In genomic region chr2:128442053-128442751, GRCh38 we compare ENCODE assay signal across 13 cellular contexts.
A peak's percentile ranks its signal among the peaks of the same experiment; 100 is the strongest.
DNase-seq lines count a peak whose midpoint lies in the region; ATAC-seq and TF ChIP-seq lines count a peak whose summit lies in the region.
"Had no signal": no experiment of that assay in that cellular context is flagged by ENCODE, and none has a peak within 500 bp of the region (broad histone marks: within the 10 kb centered on the region; RNA-seq: fewer than 3 reads in every experiment).

No MANE protein-coding gene starts in this region.

- ATAC-seq in HG03159 (IDR thresholded peaks at IDR 0.05; ENCODE audit: unreplicated experiment), result no peak

- DNase-seq in NOMO-1 (lab: John Stamatoyannopoulos, UW; ENCODE audit: unreplicated experiment in 2 of 2) (peak; percentile 27 to 29), NOMO-1 treated with dmso at 0.1 percent for 144 hours (lab: John Stamatoyannopoulos, UW; ENCODE audit: unreplicated experiment) (no peak), left kidney (ENCODE audit: low read depth, low spot score) (peak; percentile 47), transverse colon (peak; percentile 62), SHP77 (lab: John Stamatoyannopoulos, UW) (no peak), hepatic stellate cell (ENCODE audit: low spot score) (no peak)
- peak; percentile 51 for DNase-seq in activated CD8-positive, alpha-beta memory T cell treated with anti-CD3 and anti-CD28 coated beads for 24 hours
- DNase-seq: ACHN; activated CD4-positive, alpha-beta T cell treated with anti-CD3 and anti-CD28 coated beads, Interleukin-2, amount 50 U/mL, for 4 hours; Karpas-422; PC-9; stimulated activated CD4-positive, alpha-beta T cell treated with anti-CD3 and anti-CD28 coated beads, Interleukin-4, amount 100 ng/mL, for 1 hour had no signal

- no peak for TF ChIP-seq EP300 in transverse colon (IDR thresholded peaks at IDR 0.05; ENCODE audit: low read depth)

- 17 to 49% methylated on average over 4 to 8 of the region's 8 CpGs for WGBS in transverse colon (ENCODE audit: low coverage in 1 of 2), 2 donors

- intact Hi-C loops in transverse colon (cut with DNase I; ENCODE audit: low total_unique reads), result no loop called here

- H3K27ac ChIP-seq in transverse colon, result peak overlapping the region in 2 of 4 donors; percentile 22 to 43
- H3K27ac ChIP-seq: PC-9 had no signal

- no peaks in the 10 kb centered on the region for H3K36me3 ChIP-seq in transverse colon

- H3K4me3 ChIP-seq in transverse colon, result no peak overlapping the region
- H3K4me3 ChIP-seq: PC-9 had no signal

- H3K4me1 ChIP-seq in transverse colon, result peaks cover 4 to 17% (median 12%) of the 10 kb centered on the region in 4 donors

- in situ Hi-C loops in transverse colon (cut with MboI; ENCODE audit: low pct_ligation_motif_present in 1 of 4, low pct_unique_long_range_greater_than_20kb in 1 of 4, low sequenced_read_pairs in 3 of 4), result no loop called here

- no peak for TF ChIP-seq CTCF in transverse colon (IDR thresholded peaks at IDR 0.05)

- no peaks in the 10 kb centered on the region for H3K27me3 ChIP-seq in transverse colon

- TF ChIP-seq POLR2A in transverse colon (IDR thresholded peaks at IDR 0.05), result no peak

- H3K9me3 ChIP-seq in transverse colon, result no peaks in the 10 kb centered on the region

Comparison
In these comparisons a context has a peak if more than half of its experiments do, and no peak if none do; other contexts are left out.
1. DNase-seq: peak in NOMO-1 (2 of 2), activated CD8-positive, alpha-beta memory T cell treated with anti-CD3 and anti-CD28 coated beads for 24 hours (single experiment), left kidney (single experiment) and transverse colon (single experiment); none in NOMO-1 treated with dmso at 0.1 percent for 144 hours (single experiment), SHP77 (0 of 2) and hepatic stellate cell (single experiment).